ENCODE assay signal across 1 cellular context in genomic region chr2:215614296-215614695, GRCh38.
TF ChIP-seq lines count a peak whose summit lies in the region.

No MANE protein-coding gene starts in this region.

TF ChIP-seq in GM23338, 12 proteins besides CTCF, POLR2A, EP300 and RAD21 (continued from another document):
- no peak for TF ChIP-seq ZNF462 (CRISPR knock-in tag; IDR thresholded peaks at IDR 0.05)
- TF ChIP-seq ETS1 (IDR thresholded peaks at IDR 0.05): no peak
- TF ChIP-seq JUNB (IDR thresholded peaks at IDR 0.05; ENCODE audit: unreplicated experiment): no peak
- TF ChIP-seq NANOG (IDR thresholded peaks at IDR 0.05; ENCODE audit: borderline replicate concordance): no peak
- no peak for TF ChIP-seq POLR2AphosphoS5 (IDR thresholded peaks at IDR 0.05; ENCODE audit: low read depth)
- no peak for TF ChIP-seq ZNF114 (CRISPR knock-in tag; IDR thresholded peaks at IDR 0.05)
- no peak for TF ChIP-seq EZH2phosphoT487 (IDR thresholded peaks at IDR 0.05; ENCODE audit: unreplicated experiment)
- no peak for TF ChIP-seq EZH2 (IDR thresholded peaks at IDR 0.05; ENCODE audit: low read depth, unreplicated experiment)
